In the genomic region with DNA sequence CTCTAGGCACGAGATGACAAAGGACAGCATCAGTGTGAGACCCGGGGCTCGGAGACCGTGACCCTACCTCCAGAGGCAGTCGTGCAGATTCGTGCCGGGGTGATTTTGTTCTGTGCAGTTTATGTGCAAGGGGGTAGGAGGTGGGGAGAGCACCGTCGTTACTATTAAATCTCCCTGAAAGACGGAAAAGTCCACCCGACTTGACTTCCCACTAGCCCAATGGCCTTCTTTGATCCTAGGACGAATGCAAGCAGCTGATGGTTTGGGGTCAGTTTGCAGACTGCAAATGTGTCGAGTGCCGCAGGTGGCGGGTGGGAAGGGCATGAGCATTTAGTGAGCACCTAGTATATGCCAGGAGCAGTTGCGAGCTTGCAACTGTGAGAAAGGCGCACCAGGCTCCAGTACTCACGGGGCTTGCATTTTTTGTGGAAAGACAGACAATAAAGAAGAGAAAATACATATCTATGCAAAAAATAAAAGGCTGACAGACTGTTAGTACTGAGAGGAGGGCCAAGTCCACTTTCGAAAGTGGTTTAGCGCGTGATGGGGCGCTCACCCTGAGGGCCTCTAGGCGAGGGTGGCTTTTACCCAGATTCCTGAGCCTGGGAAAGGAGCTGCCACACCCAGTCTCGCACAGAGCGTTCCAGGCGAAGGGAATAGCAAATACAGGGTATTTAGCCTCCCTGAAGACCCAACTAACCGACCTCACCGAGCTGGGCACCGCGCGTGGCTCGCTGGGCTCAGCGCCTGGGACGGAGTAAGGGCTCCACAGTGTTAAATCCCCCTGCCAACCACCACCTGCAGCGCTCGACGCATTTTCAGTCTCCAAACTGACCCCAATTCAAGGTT, we compare ENCODE assay signal across 8 cellular contexts. TPM values are rescaled to one million over a fixed set of nuclear protein-coding genes. Genes with fewer than 3 reads are reported as not detected.
DNase-seq lines count a peak whose midpoint lies in the region; ATAC-seq and TF ChIP-seq lines count a peak whose summit lies in the region.

No MANE protein-coding gene starts in this region.

- peak overlapping the region; percentile 84 for H3K27ac ChIP-seq in BLaER1

- CTCF ChIA-PET in WTC11 (lab: Charles Lee): interaction anchor here (1.2 to 5.7 kb wide), 8 partner anchors 9 to 169 kb away, joined by 3 to 41 read pairs (median 7); no protein-coding TSS in a partner anchor

- peaks cover 54% of the 10 kb centered on the region for H3K4me1 Mint-ChIP-seq in WTC11

- no peaks in the 10 kb centered on the region for H3K36me3 ChIP-seq in BLaER1

- peak; percentile 26 for ATAC-seq in GM19395 (IDR thresholded peaks at IDR 0.05; ENCODE audit: unreplicated experiment)
- peak; percentile 2 for ATAC-seq in HG03457 (IDR thresholded peaks at IDR 0.05; ENCODE audit: unreplicated experiment)
- no peak for ATAC-seq in WTC11
- ATAC-seq in GM18505 (IDR thresholded peaks at IDR 0.05; ENCODE audit: unreplicated experiment): no peak

- H4K20me1 ChIP-seq in BLaER1: peaks cover 35% of the 10 kb centered on the region

- H3K27ac Mint-ChIP-seq in WTC11: peak overlapping the region; percentile 77

- peaks cover 10% of the 10 kb centered on the region for H3K36me3 Mint-ChIP-seq in WTC11

- no peak for DNase-seq in WTC11 (ENCODE audit: low spot score)
- DNase-seq in epithelial cell of proximal tubule (ENCODE audit: low read depth): no peak
- peak; percentile 77 for DNase-seq in myocyte (ENCODE audit: low read depth)
- peak; percentile 47 for DNase-seq in ureter (ENCODE audit: low spot score)

- peak overlapping the region; percentile 98 for H3K4me2 ChIP-seq in BLaER1

- H3K27me3 Mint-ChIP-seq in WTC11 (ENCODE audit: low read depth): peaks cover 47% of the 10 kb centered on the region

- peak overlapping the region; percentile 86 for H3K4me3 Mint-ChIP-seq in WTC11

- no peak for TF ChIP-seq CTCF in WTC11 (IDR thresholded peaks at IDR 0.05)
- TF ChIP-seq CTCF in epithelial cell of proximal tubule (conservative IDR thresholded peaks at IDR 0.05; ENCODE audit: low read depth, low read length): peak; percentile 14

- H3K27me3 ChIP-seq in BLaER1: peaks cover 12% of the 10 kb centered on the region

- POLR2A ChIA-PET in WTC11 (lab: Charles Lee): interaction anchor here (1.4 kb wide), 2 partner anchors 83 to 144 kb away, joined by 3 read pairs; a partner anchor contains a TSS

- peaks cover 29% of the 10 kb centered on the region for H3K9me3 ChIP-seq in BLaER1

- peaks cover 36% of the 10 kb centered on the region for H3K4me1 ChIP-seq in BLaER1

- H3K9ac ChIP-seq in BLaER1: peak overlapping the region; percentile 80

- no peak for TF ChIP-seq POLR2A in GM18505 (IDR thresholded peaks at IDR 0.05; ENCODE audit: borderline replicate concordance, extremely low read depth, insufficient read depth, insufficient read length)

- H3K4me3 ChIP-seq in BLaER1 (peak overlapping the region; percentile 99), epithelial cell of proximal tubule (ENCODE audit: low read depth, low read length) (peak overlapping the region; percentile 81)

- H3K9me3 Mint-ChIP-seq in WTC11: peaks cover 18% of the 10 kb centered on the region

TF ChIP-seq in WTC11, 78 proteins besides CTCF, POLR2A, EP300 and RAD21:
- TF ChIP-seq, protein P1, sequence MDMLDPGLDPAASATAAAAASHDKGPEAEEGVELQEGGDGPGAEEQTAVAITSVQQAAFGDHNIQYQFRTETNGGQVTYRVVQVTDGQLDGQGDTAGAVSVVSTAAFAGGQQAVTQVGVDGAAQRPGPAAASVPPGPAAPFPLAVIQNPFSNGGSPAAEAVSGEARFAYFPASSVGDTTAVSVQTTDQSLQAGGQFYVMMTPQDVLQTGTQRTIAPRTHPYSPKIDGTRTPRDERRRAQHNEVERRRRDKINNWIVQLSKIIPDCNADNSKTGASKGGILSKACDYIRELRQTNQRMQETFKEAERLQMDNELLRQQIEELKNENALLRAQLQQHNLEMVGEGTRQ (CRISPR knock-in tag; IDR thresholded peaks at IDR 0.05): no peak
- TF ChIP-seq ZNF121 (CRISPR knock-in tag; IDR thresholded peaks at IDR 0.05) (no peak), TEAD4 (CRISPR knock-in tag; IDR thresholded peaks at IDR 0.05) (no peak), MXD4 (CRISPR knock-in tag; IDR thresholded peaks at IDR 0.05; ENCODE audit: borderline replicate concordance) (no peak), MYBL2 (CRISPR knock-in tag; IDR thresholded peaks at IDR 0.05) (0 out of 2 replicates have a peak, but pooled peaks have one; percentile 25), TP53 (CRISPR knock-in tag; IDR thresholded peaks at IDR 0.05) (no peak), ZNF416 (CRISPR knock-in tag; IDR thresholded peaks at IDR 0.05) (no peak), TEAD1 (CRISPR knock-in tag; IDR thresholded peaks at IDR 0.05) (no peak), SMAD4 (CRISPR knock-in tag; IDR thresholded peaks at IDR 0.05) (no peak), ZNF317 (CRISPR knock-in tag; IDR thresholded peaks at IDR 0.05; ENCODE audit: borderline replicate concordance, low read depth) (no peak), EMX1 (CRISPR knock-in tag; IDR thresholded peaks at IDR 0.05) (no peak), RORB (CRISPR knock-in tag; IDR thresholded peaks at IDR 0.05) (no peak), ZNF138 (CRISPR knock-in tag; conservative IDR thresholded peaks at IDR 0.05) (0 out of 2 replicates have a peak, but pooled peaks have one; percentile 35), ZBTB21 (CRISPR knock-in tag; IDR thresholded peaks at IDR 0.05; ENCODE audit: borderline replicate concordance) (no peak), SMAD3 (CRISPR knock-in tag; IDR thresholded peaks at IDR 0.05; ENCODE audit: borderline replicate concordance) (no peak), GABPB1 (CRISPR knock-in tag; IDR thresholded peaks at IDR 0.05) (no peak), FOXJ3 (CRISPR knock-in tag; IDR thresholded peaks at IDR 0.05; ENCODE audit: borderline replicate concordance) (no peak), ZNF423 (CRISPR knock-in tag; IDR thresholded peaks at IDR 0.05) (no peak), PRRX2 (CRISPR knock-in tag; IDR thresholded peaks at IDR 0.05) (no peak), GTF2I (CRISPR knock-in tag; conservative IDR thresholded peaks at IDR 0.05) (peak; percentile 82; the same call in 1 of the 2 replicates), CBFB (CRISPR knock-in tag; IDR thresholded peaks at IDR 0.05; ENCODE audit: low read depth) (no peak)
- TF ChIP-seq, protein P2, sequence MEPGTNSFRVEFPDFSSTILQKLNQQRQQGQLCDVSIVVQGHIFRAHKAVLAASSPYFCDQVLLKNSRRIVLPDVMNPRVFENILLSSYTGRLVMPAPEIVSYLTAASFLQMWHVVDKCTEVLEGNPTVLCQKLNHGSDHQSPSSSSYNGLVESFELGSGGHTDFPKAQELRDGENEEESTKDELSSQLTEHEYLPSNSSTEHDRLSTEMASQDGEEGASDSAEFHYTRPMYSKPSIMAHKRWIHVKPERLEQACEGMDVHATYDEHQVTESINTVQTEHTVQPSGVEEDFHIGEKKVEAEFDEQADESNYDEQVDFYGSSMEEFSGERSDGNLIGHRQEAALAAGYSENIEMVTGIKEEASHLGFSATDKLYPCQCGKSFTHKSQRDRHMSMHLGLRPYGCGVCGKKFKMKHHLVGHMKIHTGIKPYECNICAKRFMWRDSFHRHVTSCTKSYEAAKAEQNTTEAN (CRISPR knock-in tag; IDR thresholded peaks at IDR 0.05): no peak
- TF ChIP-seq, protein P3, sequence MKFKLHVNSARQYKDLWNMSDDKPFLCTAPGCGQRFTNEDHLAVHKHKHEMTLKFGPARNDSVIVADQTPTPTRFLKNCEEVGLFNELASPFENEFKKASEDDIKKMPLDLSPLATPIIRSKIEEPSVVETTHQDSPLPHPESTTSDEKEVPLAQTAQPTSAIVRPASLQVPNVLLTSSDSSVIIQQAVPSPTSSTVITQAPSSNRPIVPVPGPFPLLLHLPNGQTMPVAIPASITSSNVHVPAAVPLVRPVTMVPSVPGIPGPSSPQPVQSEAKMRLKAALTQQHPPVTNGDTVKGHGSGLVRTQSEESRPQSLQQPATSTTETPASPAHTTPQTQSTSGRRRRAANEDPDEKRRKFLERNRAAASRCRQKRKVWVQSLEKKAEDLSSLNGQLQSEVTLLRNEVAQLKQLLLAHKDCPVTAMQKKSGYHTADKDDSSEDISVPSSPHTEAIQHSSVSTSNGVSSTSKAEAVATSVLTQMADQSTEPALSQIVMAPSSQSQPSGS (CRISPR knock-in tag; IDR thresholded peaks at IDR 0.05; ENCODE audit: borderline replicate concordance, low read depth): no peak
- TF ChIP-seq, protein P4, sequence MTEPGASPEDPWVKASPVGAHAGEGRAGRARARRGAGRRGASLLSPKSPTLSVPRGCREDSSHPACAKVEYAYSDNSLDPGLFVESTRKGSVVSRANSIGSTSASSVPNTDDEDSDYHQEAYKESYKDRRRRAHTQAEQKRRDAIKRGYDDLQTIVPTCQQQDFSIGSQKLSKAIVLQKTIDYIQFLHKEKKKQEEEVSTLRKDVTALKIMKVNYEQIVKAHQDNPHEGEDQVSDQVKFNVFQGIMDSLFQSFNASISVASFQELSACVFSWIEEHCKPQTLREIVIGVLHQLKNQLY (CRISPR knock-in tag; IDR thresholded peaks at IDR 0.05): no peak
- TF ChIP-seq, protein P5, sequence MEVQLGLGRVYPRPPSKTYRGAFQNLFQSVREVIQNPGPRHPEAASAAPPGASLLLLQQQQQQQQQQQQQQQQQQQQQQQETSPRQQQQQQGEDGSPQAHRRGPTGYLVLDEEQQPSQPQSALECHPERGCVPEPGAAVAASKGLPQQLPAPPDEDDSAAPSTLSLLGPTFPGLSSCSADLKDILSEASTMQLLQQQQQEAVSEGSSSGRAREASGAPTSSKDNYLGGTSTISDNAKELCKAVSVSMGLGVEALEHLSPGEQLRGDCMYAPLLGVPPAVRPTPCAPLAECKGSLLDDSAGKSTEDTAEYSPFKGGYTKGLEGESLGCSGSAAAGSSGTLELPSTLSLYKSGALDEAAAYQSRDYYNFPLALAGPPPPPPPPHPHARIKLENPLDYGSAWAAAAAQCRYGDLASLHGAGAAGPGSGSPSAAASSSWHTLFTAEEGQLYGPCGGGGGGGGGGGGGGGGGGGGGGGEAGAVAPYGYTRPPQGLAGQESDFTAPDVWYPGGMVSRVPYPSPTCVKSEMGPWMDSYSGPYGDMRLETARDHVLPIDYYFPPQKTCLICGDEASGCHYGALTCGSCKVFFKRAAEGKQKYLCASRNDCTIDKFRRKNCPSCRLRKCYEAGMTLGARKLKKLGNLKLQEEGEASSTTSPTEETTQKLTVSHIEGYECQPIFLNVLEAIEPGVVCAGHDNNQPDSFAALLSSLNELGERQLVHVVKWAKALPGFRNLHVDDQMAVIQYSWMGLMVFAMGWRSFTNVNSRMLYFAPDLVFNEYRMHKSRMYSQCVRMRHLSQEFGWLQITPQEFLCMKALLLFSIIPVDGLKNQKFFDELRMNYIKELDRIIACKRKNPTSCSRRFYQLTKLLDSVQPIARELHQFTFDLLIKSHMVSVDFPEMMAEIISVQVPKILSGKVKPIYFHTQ (CRISPR knock-in tag; IDR thresholded peaks at IDR 0.05): no peak

RNA-seq across cellular contexts. Expression of a gene that starts 0.9 kb away (rescaled TPM):
- 16.0 to 20.2 TPM (median 17.1 TPM) in 3 replicates for total RNA-seq in WTC11 (2021)
- 24.5 and 26.8 TPM in 2 replicates for total RNA-seq in epithelial cell of proximal tubule
- total RNA-seq in myocyte: 48.8 and 63.2 TPM in 2 replicates
- polyA plus RNA-seq in myocyte (2012): 27.8 TPM
- 49.7 TPM for total RNA-seq in ureter

Comparison
In these comparisons a context has a peak if more than half of its experiments do, and no peak if none do; other contexts are left out.
1. ATAC-seq: peak in GM19395 (single experiment) and HG03457 (single experiment); none in WTC11 (single experiment) and GM18505 (single experiment).
2. DNase-seq: peak in myocyte (single experiment) and ureter (single experiment); none in WTC11 (single experiment) and epithelial cell of proximal tubule (single experiment).